Comparison of ENCODE assay signal across 26 cellular contexts in the genomic region with DNA sequence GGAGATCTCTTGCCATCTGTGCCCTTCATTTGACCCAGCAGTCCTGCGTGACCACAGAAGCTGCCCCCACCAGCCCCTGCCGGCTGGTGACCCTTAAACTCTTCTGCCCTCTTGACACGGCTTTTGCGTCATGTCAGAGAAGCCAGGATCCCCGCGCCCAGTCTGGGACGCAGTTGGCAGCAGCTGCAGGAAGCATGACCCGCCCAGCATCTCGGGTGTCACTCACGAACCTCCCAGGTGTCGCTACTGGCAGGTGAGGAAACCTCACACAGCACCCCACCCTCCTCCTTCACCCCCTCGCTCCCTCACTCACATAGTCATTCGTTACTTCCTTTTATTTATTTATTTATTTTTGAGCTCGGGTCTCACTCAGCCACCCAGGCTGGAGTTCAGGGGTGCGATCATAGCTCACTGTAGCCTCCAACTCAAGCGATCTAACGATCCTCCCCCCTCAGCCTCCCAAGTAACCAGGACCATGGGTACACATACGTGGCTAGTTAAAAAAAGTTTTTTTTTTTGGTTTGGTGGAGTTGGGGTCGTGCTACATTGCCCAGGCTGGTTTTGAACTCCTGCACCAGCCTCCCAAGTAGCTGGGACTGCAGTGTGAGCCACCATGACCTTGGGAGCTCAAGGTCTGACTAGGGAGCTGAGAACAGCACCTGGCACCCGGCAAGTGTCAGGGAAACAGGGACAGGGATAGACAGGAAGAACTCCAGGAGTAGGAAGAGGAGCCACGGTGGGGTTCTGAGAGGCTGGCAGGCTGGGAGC. TPM values are rescaled to one million over a fixed set of nuclear protein-coding genes. Genes with fewer than 3 reads are reported as not detected.
DNase-seq lines count a peak whose midpoint lies in the region; ATAC-seq and TF ChIP-seq lines count a peak whose summit lies in the region.
"Had no signal": no experiment of that assay in that cellular context is flagged by ENCODE, and none has a peak within 500 bp of the region (broad histone marks: within the 10 kb centered on the region; RNA-seq: fewer than 3 reads in every experiment).

No MANE protein-coding gene starts in this region.

- H3K79me2 ChIP-seq in GM23338 (replicated peaks; ENCODE audit: insufficient read depth), result no peaks in the 10 kb centered on the region
- H3K79me2 ChIP-seq: parathyroid adenoma had no signal

- H3K4me3 ChIP-seq in GM23338, result no peak overlapping the region
- H3K4me3 ChIP-seq: heart right ventricle, spleen had no signal

- no peak for ATAC-seq in GM23338
- ATAC-seq in HG03045 (IDR thresholded peaks at IDR 0.05; ENCODE audit: unreplicated experiment), result no peak
- ATAC-seq: activated CD4-positive, CD25-positive, alpha-beta regulatory T cell treated with anti-CD3 and anti-CD28 coated beads, Interleukin-2, amount 50 U/mL, for 24 hours; activated CD8-positive, alpha-beta T cell treated with anti-CD3 and anti-CD28 coated beads, Interleukin-2, amount 10 ng/mL, durations not matched to agents 7 days and 5 days; esophagus mucosa; foreskin keratinocyte; heart right ventricle had no signal

- H3K27me3 Mint-ChIP-seq in GM23338 (ENCODE audit: insufficient read depth, low read depth, poor library complexity), result peaks cover 17% of the 10 kb centered on the region
- H3K27me3 Mint-ChIP-seq: activated naive CD8-positive, alpha-beta T cell treated with anti-CD3 and anti-CD28 coated beads, Interleukin-2, amount 10 ng/mL, durations not matched to agents 7 days and 5 days had no signal

- 0 out of 2 replicates have a peak, but pooled peaks cover 3% of the 10 kb centered on the region for H4K20me1 ChIP-seq in GM23338 (replicated peaks; ENCODE audit: insufficient read depth)

- no peak overlapping the region for H2AFZ ChIP-seq in GM23338
- H2AFZ ChIP-seq: parathyroid adenoma had no signal

- TF ChIP-seq CTCF in GM23338 (conservative IDR thresholded peaks at IDR 0.05; ENCODE audit: low read depth in 2 of 2), result no peak

- no peak overlapping the region for H3K4me2 ChIP-seq in GM23338

- no peaks in the 10 kb centered on the region for H3K36me3 Mint-ChIP-seq in GM23338 (ENCODE audit: low read depth)
- H3K36me3 Mint-ChIP-seq: activated naive CD8-positive, alpha-beta T cell treated with anti-CD3 and anti-CD28 coated beads, Interleukin-2, amount 10 ng/mL, durations not matched to agents 7 days and 5 days had no signal

- no peak overlapping the region for H3K27ac ChIP-seq in GM23338 (ENCODE audit: low read depth)
- H3K27ac ChIP-seq: C4-2B, foreskin keratinocyte, heart right ventricle, parathyroid adenoma, RWPE1, spleen had no signal

- H3K9me2 ChIP-seq in GM23338 (ENCODE audit: insufficient read depth), result no peaks in the 10 kb centered on the region

- H3K4me1 Mint-ChIP-seq in GM23338, result peaks cover 25% of the 10 kb centered on the region
- H3K4me1 Mint-ChIP-seq: activated naive CD8-positive, alpha-beta T cell treated with anti-CD3 and anti-CD28 coated beads, Interleukin-2, amount 10 ng/mL, durations not matched to agents 7 days and 5 days had no signal

- H3K4me1 ChIP-seq in GM23338 (ENCODE audit: insufficient read depth), result peaks cover 6% of the 10 kb centered on the region; the same call in 1 of the 2 replicates
- H3K4me1 ChIP-seq: foreskin keratinocyte, heart right ventricle, parathyroid adenoma, spleen had no signal

- DNase-seq in AG08396 (ENCODE audit: low spot score), result peak; percentile 5
- DNase-seq in COLO668 (lab: John Stamatoyannopoulos, UW; ENCODE audit: unreplicated experiment), result peak; percentile 75
- peak; percentile 85 for DNase-seq in NCI-H510A (lab: John Stamatoyannopoulos, UW)
- peak; percentile 5 for DNase-seq in iPS-NIHi11 (ENCODE audit: low spot score)
- no peak for DNase-seq in mesenteric fat pad (ENCODE audit: low spot score)
- DNase-seq in GM23338 (ENCODE audit: low spot score), result no peak
- DNase-seq: activated CD8-positive, alpha-beta T cell treated with anti-CD3 and anti-CD28 coated beads, Interleukin-2, amount 10 ng/mL, durations not matched to agents 7 days and 5 days; activated effector memory CD4-positive, alpha-beta T cell treated with anti-CD3 and anti-CD28 coated beads, Interleukin-2, amount 50 U/mL, for 16 hours; activated naive CD8-positive, alpha-beta T cell treated with anti-CD3 and anti-CD28 coated beads, Interleukin-2, amount 10 ng/mL, durations not matched to agents 7 days and 5 days; activated T-cell treated with anti-CD3 and anti-CD28 coated beads for 4 hours; caudate nucleus; endodermal cell; foreskin keratinocyte; heart right ventricle; NCI-H187 treated with DMSO at 0.1 percent for 48 hours; NCI-H526; spleen; T-helper 1 cell had no signal

- H3K36me3 ChIP-seq in GM23338 (ENCODE audit: insufficient read depth), result no peaks in the 10 kb centered on the region
- H3K36me3 ChIP-seq: heart right ventricle, spleen had no signal

- no peak overlapping the region for H3K27ac Mint-ChIP-seq in GM23338
- H3K27ac Mint-ChIP-seq: activated CD8-positive, alpha-beta T cell treated with anti-CD3 and anti-CD28 coated beads, Interleukin-2, amount 10 ng/mL, durations not matched to agents 7 days and 5 days; activated naive CD8-positive, alpha-beta T cell treated with anti-CD3 and anti-CD28 coated beads, Interleukin-2, amount 10 ng/mL, durations not matched to agents 7 days and 5 days; endodermal cell had no signal

- H3K4me3 Mint-ChIP-seq in GM23338, result no peak overlapping the region
- H3K4me3 Mint-ChIP-seq: activated CD8-positive, alpha-beta T cell treated with anti-CD3 and anti-CD28 coated beads, Interleukin-2, amount 10 ng/mL, durations not matched to agents 7 days and 5 days; activated naive CD8-positive, alpha-beta T cell treated with anti-CD3 and anti-CD28 coated beads, Interleukin-2, amount 10 ng/mL, durations not matched to agents 7 days and 5 days; endodermal cell had no signal

- H3K27me3 ChIP-seq in GM23338 (ENCODE audit: insufficient read depth), result no peaks in the 10 kb centered on the region

- H3F3A ChIP-seq in GM23338 (replicated peaks; ENCODE audit: low read depth), result no peaks in the 10 kb centered on the region

- no peaks in the 10 kb centered on the region; the same call in 1 of the 3 replicates for H3K9me3 Mint-ChIP-seq in GM23338
- H3K9me3 Mint-ChIP-seq: activated naive CD8-positive, alpha-beta T cell treated with anti-CD3 and anti-CD28 coated beads, Interleukin-2, amount 10 ng/mL, durations not matched to agents 7 days and 5 days; endodermal cell had no signal

TF ChIP-seq in GM23338, 12 proteins besides CTCF, POLR2A, EP300 and RAD21 (continues in another document):
- TF ChIP-seq, protein P1, sequence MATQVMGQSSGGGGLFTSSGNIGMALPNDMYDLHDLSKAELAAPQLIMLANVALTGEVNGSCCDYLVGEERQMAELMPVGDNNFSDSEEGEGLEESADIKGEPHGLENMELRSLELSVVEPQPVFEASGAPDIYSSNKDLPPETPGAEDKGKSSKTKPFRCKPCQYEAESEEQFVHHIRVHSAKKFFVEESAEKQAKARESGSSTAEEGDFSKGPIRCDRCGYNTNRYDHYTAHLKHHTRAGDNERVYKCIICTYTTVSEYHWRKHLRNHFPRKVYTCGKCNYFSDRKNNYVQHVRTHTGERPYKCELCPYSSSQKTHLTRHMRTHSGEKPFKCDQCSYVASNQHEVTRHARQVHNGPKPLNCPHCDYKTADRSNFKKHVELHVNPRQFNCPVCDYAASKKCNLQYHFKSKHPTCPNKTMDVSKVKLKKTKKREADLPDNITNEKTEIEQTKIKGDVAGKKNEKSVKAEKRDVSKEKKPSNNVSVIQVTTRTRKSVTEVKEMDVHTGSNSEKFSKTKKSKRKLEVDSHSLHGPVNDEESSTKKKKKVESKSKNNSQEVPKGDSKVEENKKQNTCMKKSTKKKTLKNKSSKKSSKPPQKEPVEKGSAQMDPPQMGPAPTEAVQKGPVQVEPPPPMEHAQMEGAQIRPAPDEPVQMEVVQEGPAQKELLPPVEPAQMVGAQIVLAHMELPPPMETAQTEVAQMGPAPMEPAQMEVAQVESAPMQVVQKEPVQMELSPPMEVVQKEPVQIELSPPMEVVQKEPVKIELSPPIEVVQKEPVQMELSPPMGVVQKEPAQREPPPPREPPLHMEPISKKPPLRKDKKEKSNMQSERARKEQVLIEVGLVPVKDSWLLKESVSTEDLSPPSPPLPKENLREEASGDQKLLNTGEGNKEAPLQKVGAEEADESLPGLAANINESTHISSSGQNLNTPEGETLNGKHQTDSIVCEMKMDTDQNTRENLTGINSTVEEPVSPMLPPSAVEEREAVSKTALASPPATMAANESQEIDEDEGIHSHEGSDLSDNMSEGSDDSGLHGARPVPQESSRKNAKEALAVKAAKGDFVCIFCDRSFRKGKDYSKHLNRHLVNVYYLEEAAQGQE (IDR thresholded peaks at IDR 0.05; ENCODE audit: unreplicated experiment), result no peak
- no peak for TF ChIP-seq EZH2phosphoT487 (IDR thresholded peaks at IDR 0.05; ENCODE audit: unreplicated experiment)
- TF ChIP-seq ZNF114 (CRISPR knock-in tag; IDR thresholded peaks at IDR 0.05), result no peak
- TF ChIP-seq, protein P2, sequence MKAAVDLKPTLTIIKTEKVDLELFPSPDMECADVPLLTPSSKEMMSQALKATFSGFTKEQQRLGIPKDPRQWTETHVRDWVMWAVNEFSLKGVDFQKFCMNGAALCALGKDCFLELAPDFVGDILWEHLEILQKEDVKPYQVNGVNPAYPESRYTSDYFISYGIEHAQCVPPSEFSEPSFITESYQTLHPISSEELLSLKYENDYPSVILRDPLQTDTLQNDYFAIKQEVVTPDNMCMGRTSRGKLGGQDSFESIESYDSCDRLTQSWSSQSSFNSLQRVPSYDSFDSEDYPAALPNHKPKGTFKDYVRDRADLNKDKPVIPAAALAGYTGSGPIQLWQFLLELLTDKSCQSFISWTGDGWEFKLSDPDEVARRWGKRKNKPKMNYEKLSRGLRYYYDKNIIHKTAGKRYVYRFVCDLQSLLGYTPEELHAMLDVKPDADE (IDR thresholded peaks at IDR 0.05), result no peak
- TF ChIP-seq CREB1 (CRISPR knock-in tag; IDR thresholded peaks at IDR 0.05; ENCODE audit: low read depth), result no peak

RNA-seq across cellular contexts. Expression of a gene that starts 14.1 kb away (rescaled TPM):
- 0.16 TPM for total RNA-seq in mesenteric fat pad
- 0.69 TPM in 1 of 2 replicates, not detected in the other for total RNA-seq in GM23338 (2014; rRNA removed; shearing (Covaris generic))
- not detected in 2 replicates for polyA plus RNA-seq in GM23338 (2016; fragmentation: Nextera tagmentation; extraction: Ambion mirVana)
- total RNA-seq: activated naive CD8-positive, alpha-beta T cell treated with anti-CD3 and anti-CD28 coated beads, Interleukin-2, amount 10 ng/mL, durations not matched to agents 7 days and 5 days; foreskin keratinocyte; LHCN-M2; lung microvascular endothelial cell had no signal

Comparison
In these comparisons a context has a peak if more than half of its experiments do, and no peak if none do; other contexts are left out.
1. DNase-seq: peak in AG08396 (single experiment), COLO668 (single experiment), NCI-H510A (single experiment) and iPS-NIHi11 (single experiment); none in mesenteric fat pad (single experiment) and GM23338 (single experiment).